ENCODE assay signal across 8 cellular contexts in the genomic region with DNA sequence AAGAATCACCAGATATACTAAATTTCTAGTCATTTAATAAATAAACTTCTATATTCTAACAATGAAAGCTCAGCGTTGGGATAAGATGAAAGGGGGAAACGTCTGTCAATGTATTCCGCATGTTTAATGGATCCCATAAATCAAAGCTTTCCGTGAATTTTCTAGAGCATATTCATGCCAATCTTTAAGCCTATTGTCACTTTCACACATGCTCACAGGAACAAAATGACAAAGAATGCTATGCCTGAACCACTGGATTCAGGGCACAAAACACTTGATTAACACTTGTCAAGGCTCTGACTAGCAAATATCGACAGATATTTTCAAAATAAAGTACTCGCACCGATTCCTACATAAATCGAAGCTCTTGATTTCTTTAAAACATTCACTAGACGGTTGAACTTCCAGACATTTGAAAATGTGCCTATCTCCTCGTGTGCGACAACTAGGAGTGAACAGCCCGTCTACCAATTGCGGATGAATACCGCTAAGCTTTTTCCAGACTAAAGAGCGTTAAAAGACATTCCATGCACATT. TPM values are rescaled to one million over a fixed set of nuclear protein-coding genes. Genes with fewer than 3 reads are reported as not detected.
A peak's percentile ranks its signal among the peaks of the same experiment; 100 is the strongest.
DNase-seq lines count a peak whose midpoint lies in the region; ATAC-seq, FAIRE-seq and TF ChIP-seq lines count a peak whose summit lies in the region.

No MANE protein-coding gene starts in this region.

- H3K27ac ChIP-seq in A549 (peak overlapping the region; percentile 98 to 99), GM23338 (ENCODE audit: low read depth) (no peak overlapping the region), gastroesophageal sphincter (peak overlapping the region in 3 of 4 donors; percentile 95 to 96 (median 96)), skin epidermis (peak overlapping the region in 11 of 21 experiments; percentile 92 to 99 (median 97))

- no peak overlapping the region for H2AFZ ChIP-seq in GM23338

- H3F3A ChIP-seq in GM23338 (replicated peaks; ENCODE audit: low read depth), result no peaks in the 10 kb centered on the region; the same call in 1 of the 2 replicates

- no peaks in the 10 kb centered on the region for H3K9me3 ChIP-seq in A549
- no peaks in the 10 kb centered on the region for H3K9me3 ChIP-seq in gastroesophageal sphincter

- TF ChIP-seq EP300 in A549 (IDR thresholded peaks at IDR 0.05) (no peak), gastroesophageal sphincter (IDR thresholded peaks at IDR 0.05) (no peak)

- H3K4me2 ChIP-seq in A549 (peak overlapping the region; percentile 83), GM23338 (peak overlapping the region; percentile 86)

- no peak for FAIRE-seq in A549 (lab: Jason Lieb, UNC)

- TF ChIP-seq POLR2A in A549 (IDR thresholded peaks at IDR 0.05; ENCODE audit: low read length) (no peak), gastroesophageal sphincter (IDR thresholded peaks at IDR 0.05) (no peak)

- CTCF ChIA-PET in A549 (lab: Yijun Ruan, JAX), result interaction anchor here (0.7 to 6.5 kb wide), 13 partner anchors 8 to 263 kb away, joined by 3 to 31 read pairs (median 4); a partner anchor contains a TSS

- H3K27me3 Mint-ChIP-seq in GM23338 (ENCODE audit: insufficient read depth, low read depth, poor library complexity), result peaks cover 9% of the 10 kb centered on the region

- peaks cover 23% of the 10 kb centered on the region; the same call in 1 of the 2 replicates for H4K20me1 ChIP-seq in GM23338 (replicated peaks; ENCODE audit: insufficient read depth)

- in situ Hi-C loops in GM13976 (cut with MboI; ENCODE audit: low sequenced_read_pairs, unreplicated experiment), result loop anchor here (5.0 kb wide), 1 partner anchor 258 kb away; no protein-coding TSS in a partner anchor

- TF ChIP-seq CTCF in A549 (IDR thresholded peaks at IDR 0.05), result no peak
- no peak for TF ChIP-seq CTCF in GM23338 (conservative IDR thresholded peaks at IDR 0.05; ENCODE audit: low read depth in 2 of 2)
- no peak for TF ChIP-seq CTCF in gastroesophageal sphincter (IDR thresholded peaks at IDR 0.05)
- TF ChIP-seq CTCF in GM13976 (IDR thresholded peaks at IDR 0.05; ENCODE audit: borderline replicate concordance, control extremely low read depth, extremely low read depth, insufficient read depth, missing control alignments), result no peak

- POLR2A ChIA-PET in A549 (lab: Yijun Ruan, JAX), result interaction anchor here (1.7 to 2.0 kb wide), 2 partner anchors 230 to 257 kb away, joined by 4 to 12 read pairs; a partner anchor contains a TSS

- peaks cover 57% of the 10 kb centered on the region for H3K4me1 Mint-ChIP-seq in GM23338

- ATAC-seq in A549, result peak in 1 of 2 experiments; percentile 15; a peak in 3 of 6 replicates
- no peak for ATAC-seq in GM23338
- ATAC-seq in gastroesophageal sphincter, result no peak
- no peak for ATAC-seq in GM18909 (IDR thresholded peaks at IDR 0.05; ENCODE audit: poor library complexity, unreplicated experiment)

- peak overlapping the region; percentile 91 for H3K4me3 ChIP-seq in A549
- H3K4me3 ChIP-seq in GM23338, result peak overlapping the region; percentile 92
- peak overlapping the region; percentile 65 to 88 for H3K4me3 ChIP-seq in gastroesophageal sphincter
- peak overlapping the region; percentile 64 to 98 (median 92) for H3K4me3 ChIP-seq in skin epidermis

- no peaks in the 10 kb centered on the region for H3K27me3 ChIP-seq in GM23338 (ENCODE audit: insufficient read depth)
- no peaks in the 10 kb centered on the region for H3K27me3 ChIP-seq in gastroesophageal sphincter

- H3K4me1 ChIP-seq in A549 (peaks cover 34% of the 10 kb centered on the region), GM23338 (ENCODE audit: insufficient read depth) (peaks cover 58% of the 10 kb centered on the region), gastroesophageal sphincter (peaks cover 3 to 61% (median 6%) of the 10 kb centered on the region in 3 donors)

- H3K9me2 ChIP-seq in GM23338 (ENCODE audit: insufficient read depth), result no peaks in the 10 kb centered on the region

- DNase-seq in A549 (ENCODE audit: low read depth in 1 of 2, low spot score in 1 of 2) (peak in 1 of 2 experiments; percentile 23), GM23338 (ENCODE audit: low spot score) (no peak), SW480 (ENCODE audit: low spot score) (peak; percentile 24), GM13976 (ENCODE audit: low spot score) (no peak), NCI-H2196 treated with DMSO at 0.1 percent for 48 hours (lab: John Stamatoyannopoulos, UW; ENCODE audit: unreplicated experiment) (no peak)

- peak overlapping the region; percentile 95 for H3K27ac Mint-ChIP-seq in GM23338

- TF ChIP-seq RAD21 in A549 (conservative IDR thresholded peaks at IDR 0.05 in 1 of 2, IDR thresholded peaks at IDR 0.05 in 1 of 2), result no peak

- H3K4me3 Mint-ChIP-seq in GM23338, result peak overlapping the region; percentile 89

- H3K36me3 Mint-ChIP-seq in GM23338 (ENCODE audit: low read depth), result peaks cover 7% of the 10 kb centered on the region; the same call in 1 of the 3 replicates

- peaks cover 71% of the 10 kb centered on the region for H3K79me2 ChIP-seq in GM23338 (replicated peaks; ENCODE audit: insufficient read depth)

- H3K9me3 Mint-ChIP-seq in GM23338, result peaks cover 3% of the 10 kb centered on the region; the same call in 2 of the 3 replicates

- H3K36me3 ChIP-seq in GM23338 (ENCODE audit: insufficient read depth) (no peaks in the 10 kb centered on the region), gastroesophageal sphincter (no peaks in the 10 kb centered on the region)

- WGBS in A549 (ENCODE audit: missing lambda C conversion rate), result 6% methylated on average over 15 of the region's 15 CpGs
- 6 to 7% methylated on average over 15 of the region's 15 CpGs for WGBS in gastroesophageal sphincter (ENCODE audit: low coverage in 1 of 2), 2 donors

TF ChIP-seq in A549, 52 proteins besides CTCF, POLR2A, EP300 and RAD21:
- no peak for TF ChIP-seq PHF8 (IDR thresholded peaks at IDR 0.05; ENCODE audit: borderline replicate concordance, low read depth)
- no peak for TF ChIP-seq NFE2L2 (conservative IDR thresholded peaks at IDR 0.05; ENCODE audit: low read length)
- no peak for TF ChIP-seq KDM5A (IDR thresholded peaks at IDR 0.05)
- TF ChIP-seq KDM1A (IDR thresholded peaks at IDR 0.05; ENCODE audit: low read depth), result no peak
- TF ChIP-seq, protein P1, sequence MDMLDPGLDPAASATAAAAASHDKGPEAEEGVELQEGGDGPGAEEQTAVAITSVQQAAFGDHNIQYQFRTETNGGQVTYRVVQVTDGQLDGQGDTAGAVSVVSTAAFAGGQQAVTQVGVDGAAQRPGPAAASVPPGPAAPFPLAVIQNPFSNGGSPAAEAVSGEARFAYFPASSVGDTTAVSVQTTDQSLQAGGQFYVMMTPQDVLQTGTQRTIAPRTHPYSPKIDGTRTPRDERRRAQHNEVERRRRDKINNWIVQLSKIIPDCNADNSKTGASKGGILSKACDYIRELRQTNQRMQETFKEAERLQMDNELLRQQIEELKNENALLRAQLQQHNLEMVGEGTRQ (IDR thresholded peaks at IDR 0.05), result no peak
- no peak for TF ChIP-seq HOXB13 (CRISPR knock-in tag; IDR thresholded peaks at IDR 0.05; ENCODE audit: low read depth)
- no peak for TF ChIP-seq HOXB5 (CRISPR knock-in tag; IDR thresholded peaks at IDR 0.05)
- TF ChIP-seq SMC3 (IDR thresholded peaks at IDR 0.05), result no peak
- TF ChIP-seq GATA3 (IDR thresholded peaks at IDR 0.05; ENCODE audit: borderline replicate concordance), result no peak
- TF ChIP-seq MAZ (IDR thresholded peaks at IDR 0.05; ENCODE audit: borderline replicate concordance, low read depth, low read length), result no peak

TF ChIP-seq in GM23338, 12 proteins besides CTCF, POLR2A, EP300 and RAD21 (continues in another document):
- TF ChIP-seq NANOG (IDR thresholded peaks at IDR 0.05; ENCODE audit: borderline replicate concordance), result no peak

RNA-seq across cellular contexts. Expression of a gene that starts 1.8 kb away (rescaled TPM):
- 28.9 and 29.8 TPM in 2 replicates for polyA plus RNA-seq in A549 (2011; rRNA removed)
- 5.2 and 5.6 TPM in 2 replicates for polyA plus RNA-seq in A549 (2012; cell fraction: cytosol; rRNA removed)
- 5.0 and 5.2 TPM in 2 replicates for polyA plus RNA-seq in A549 (2012; cell fraction: nucleus; rRNA removed)
- 16.9 to 19.1 TPM (median 18.8 TPM) in 3 replicates for polyA plus RNA-seq in A549 (2017; fragmentation: RNase III; extraction: RNeasy Plus Mini Kit Qiagen cat#74134 plus additional on column Dnase treatment)
- 16.9 and 19.6 TPM in 2 replicates for polyA minus RNA-seq in A549 (2011; rRNA and poly(A)+ RNA removed)
- 39.7 and 41.2 TPM in 2 replicates for total RNA-seq in GM23338 (2014; rRNA removed; shearing (Covaris generic))
- 37.0 and 45.0 TPM in 2 replicates for polyA plus RNA-seq in GM23338 (2016; fragmentation: Nextera tagmentation; extraction: Ambion mirVana)
- total RNA-seq in gastroesophageal sphincter, result 10 to 100 TPM; 32.2 to 64.3 (median 45.4) TPM
